Comparison of ENCODE assay signal across 19 cellular contexts in the genomic region with DNA sequence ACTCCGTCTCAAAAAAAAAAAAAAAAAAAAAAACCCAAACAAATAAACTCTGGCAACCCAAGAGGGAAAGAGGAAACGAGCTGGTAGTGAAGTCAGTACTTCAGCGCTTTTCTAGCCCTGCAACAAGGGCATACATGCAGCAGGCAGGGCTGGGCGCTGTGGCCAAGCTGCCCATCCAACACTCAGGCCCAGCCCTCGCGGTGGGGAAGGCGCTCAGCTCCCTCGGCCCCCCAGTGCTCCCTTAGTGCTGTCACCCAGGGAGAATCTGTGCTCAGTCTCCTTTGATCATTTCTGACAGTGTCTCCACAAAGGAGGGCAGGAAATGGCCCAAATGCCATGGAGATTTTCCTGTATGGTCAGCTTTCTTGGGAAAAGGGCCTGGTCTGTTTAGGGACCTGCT.
"Had no signal": no experiment of that assay in that cellular context is flagged by ENCODE, and none has a peak within 500 bp of the region (broad histone marks: within the 10 kb centered on the region; RNA-seq: fewer than 3 reads in every experiment).

No MANE protein-coding gene starts in this region.

- H3K27me3 ChIP-seq: hepatocyte had no signal

- DNase-seq: activated CD4-positive, alpha-beta T cell treated with anti-CD3 and anti-CD28 coated beads, Interleukin-2, amount 10 ng/mL, durations not matched to agents 24 days and 14 days; activated CD4-positive, CD25-positive, alpha-beta regulatory T cell; activated CD8-positive, alpha-beta T cell treated with anti-CD3 and anti-CD28 coated beads for 36 hours; activated effector memory CD4-positive, alpha-beta T cell treated with Interleukin-2 at 50 U/mL for 16 hours; activated T-cell treated with anti-CD3 and anti-CD28 coated beads, Interleukin-2, amount 50 U/mL, for 4 hours; amniotic stem cell; effector memory CD8-positive, alpha-beta T cell; stimulated activated CD4-positive, alpha-beta T cell treated with anti-CD3 and anti-CD28 coated beads, Interleukin-12 subunit alpha, Interleukin-12 subunit beta, amount 100 ng/mL, for 4 hours; stimulated activated CD4-positive, alpha-beta T cell treated with anti-CD3 and anti-CD28 coated beads, Interleukin-1b, Interleukin-23, amount 100 ng/mL, for 48 hours; stimulated activated CD8-positive, alpha-beta memory T cell treated with anti-CD3 and anti-CD28 coated beads, Interleukin-4, amount 100 ng/mL, for 48 hours; stimulated activated naive CD8-positive, alpha-beta T cell treated with anti-CD3 and anti-CD28 coated beads, Interleukin-15, Interleukin-2, amounts not matched to agents 100 U/mL and 50 U/mL, for 24 hours; substantia nigra; T-cell; T-helper 9 cell had no signal

- H3K4me3 ChIP-seq: hepatocyte, lung, SK-N-MC had no signal

- H3K27ac ChIP-seq: hepatocyte, SK-N-MC had no signal

- H3K4me3 Mint-ChIP-seq: activated CD4-positive, alpha-beta T cell treated with anti-CD3 and anti-CD28 coated beads, Interleukin-2, amount 10 ng/mL, durations not matched to agents 24 days and 14 days; activated CD8-positive, alpha-beta T cell treated with anti-CD3 and anti-CD28 coated beads for 36 hours; activated naive CD4-positive, alpha-beta T cell treated with anti-CD3 and anti-CD28 coated beads, Interleukin-2, amount 50 U/mL, for 24 hours; activated T-cell treated with anti-CD3 and anti-CD28 coated beads, Interleukin-2, amount 50 U/mL, for 4 hours; effector memory CD8-positive, alpha-beta T cell; neural crest cell; T-cell had no signal

- H3K9me3 Mint-ChIP-seq: activated CD4-positive, alpha-beta T cell treated with anti-CD3 and anti-CD28 coated beads, Interleukin-2, amount 10 ng/mL, durations not matched to agents 24 days and 14 days; activated CD8-positive, alpha-beta T cell treated with anti-CD3 and anti-CD28 coated beads for 36 hours; activated naive CD4-positive, alpha-beta T cell treated with anti-CD3 and anti-CD28 coated beads, Interleukin-2, amount 50 U/mL, for 24 hours; activated T-cell treated with anti-CD3 and anti-CD28 coated beads, Interleukin-2, amount 50 U/mL, for 4 hours; effector memory CD8-positive, alpha-beta T cell; neural crest cell; T-cell had no signal

- H3K27me3 Mint-ChIP-seq: activated CD4-positive, alpha-beta T cell treated with anti-CD3 and anti-CD28 coated beads, Interleukin-2, amount 10 ng/mL, durations not matched to agents 24 days and 14 days; activated CD8-positive, alpha-beta T cell treated with anti-CD3 and anti-CD28 coated beads for 36 hours; activated naive CD4-positive, alpha-beta T cell treated with anti-CD3 and anti-CD28 coated beads, Interleukin-2, amount 50 U/mL, for 24 hours; effector memory CD8-positive, alpha-beta T cell; T-cell had no signal

- H3K27ac Mint-ChIP-seq: activated CD4-positive, alpha-beta T cell treated with anti-CD3 and anti-CD28 coated beads, Interleukin-2, amount 10 ng/mL, durations not matched to agents 24 days and 14 days; activated naive CD4-positive, alpha-beta T cell treated with anti-CD3 and anti-CD28 coated beads, Interleukin-2, amount 50 U/mL, for 24 hours had no signal

- H3K79me2 ChIP-seq: hepatocyte had no signal

- ATAC-seq: activated CD8-positive, alpha-beta T cell treated with anti-CD3 and anti-CD28 coated beads for 36 hours; activated T-cell treated with anti-CD3 and anti-CD28 coated beads, Interleukin-2, amount 50 U/mL, for 4 hours; effector memory CD8-positive, alpha-beta T cell; stimulated activated naive CD8-positive, alpha-beta T cell treated with anti-CD3 and anti-CD28 coated beads, Interleukin-15, Interleukin-2, amounts not matched to agents 100 U/mL and 50 U/mL, for 24 hours; T-cell had no signal

- H3K4me1 Mint-ChIP-seq: activated CD4-positive, alpha-beta T cell treated with anti-CD3 and anti-CD28 coated beads, Interleukin-2, amount 10 ng/mL, durations not matched to agents 24 days and 14 days; T-cell had no signal

- H2AFZ ChIP-seq: hepatocyte had no signal

- H3K4me2 ChIP-seq: hepatocyte had no signal
